23 cellular contexts compared by ENCODE assay signal in the genomic region with DNA sequence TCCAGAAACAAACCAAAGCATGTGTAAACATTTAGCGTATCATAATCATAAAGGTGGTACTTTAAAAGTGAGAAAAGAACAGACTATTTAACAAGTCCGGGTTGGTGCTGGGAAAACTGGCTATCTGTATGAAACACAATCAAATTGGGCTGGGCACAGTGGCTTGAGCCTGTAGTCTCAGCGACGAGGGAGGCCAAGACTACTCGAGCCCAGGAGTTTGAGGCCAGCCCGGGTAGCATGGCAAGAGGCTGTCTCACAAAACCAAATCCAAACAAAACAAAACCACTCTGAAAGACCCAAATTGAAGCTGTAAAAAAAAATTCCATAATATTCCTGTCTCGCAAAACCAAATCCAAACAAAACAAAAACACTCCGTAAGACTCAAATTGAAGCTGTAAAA.
"Had no signal": no experiment of that assay in that cellular context is flagged by ENCODE, and none has a peak within 500 bp of the region (broad histone marks: within the 10 kb centered on the region; RNA-seq: fewer than 3 reads in every experiment).

No MANE protein-coding gene starts in this region.

- H3K4me3 ChIP-seq: K562, Peyer's patch, SJCRH30 had no signal

- H3K27ac ChIP-seq: HL-60, KMS-11, SJCRH30 had no signal

- H3K27me3 ChIP-seq: Peyer's patch, SJCRH30 had no signal

- ATAC-seq: K562, PC-3, Right ventricle myocardium inferior, SK-N-SH treated with all-trans-retinoic acid at 6 μM for 48 hours had no signal

- H3K4me2 ChIP-seq: KMS-11 had no signal

- H3K4me1 ChIP-seq: SJCRH30 had no signal

- H3K9me3 ChIP-seq: Peyer's patch, SJCRH30 had no signal

- DNase-seq: Kasumi-1, MM.1S, NCI-H1092 treated with DMSO at 0.1 percent for 48 hours, NCI-H1436, NCI-H187, NCI-H2029, NCI-H2081 treated with DMSO at 0.1 percent for 48 hours, NCI-H2171, NCI-H226, NCI-H446, NCI-H510A, NCI-H524 treated with DMSO at 0.1 percent for 48 hours, NCI-H69, NCI-H774, PC-3, SHP77 treated with DMSO at 0.1 percent for 48 hours, SJCRH30 had no signal
